Comparison of ENCODE assay signal across 31 cellular contexts in genomic region chr9:134850611-134851010, GRCh38. TPM values are rescaled to one million over a fixed set of nuclear protein-coding genes. Genes with fewer than 3 reads are reported as not detected.
"Had no signal": no experiment of that assay in that cellular context is flagged by ENCODE, and none has a peak within 500 bp of the region (broad histone marks: within the 10 kb centered on the region; RNA-seq: fewer than 3 reads in every experiment).

No MANE protein-coding gene starts in this region.

- H3K9me3 ChIP-seq: body of pancreas, gastrocnemius medialis had no signal

- H3K36me3 Mint-ChIP-seq: activated CD4-positive, alpha-beta memory T cell treated with anti-CD3 and anti-CD28 coated beads for 36 hours; activated CD8-positive, alpha-beta memory T cell treated with anti-CD3 and anti-CD28 coated beads, Interleukin-2, amount 10 ng/mL, durations not matched to agents 7 days and 5 days; activated naive CD4-positive, alpha-beta T cell treated with anti-CD3 and anti-CD28 coated beads, Interleukin-2, amount 50 U/mL, for 24 hours had no signal

- H3K4me3 ChIP-seq: body of pancreas, esophagus muscularis mucosa, gastrocnemius medialis had no signal

- H3K27me3 Mint-ChIP-seq: activated CD4-positive, alpha-beta T cell treated with anti-CD3 and anti-CD28 coated beads, Interleukin-2, amount 10 ng/mL, durations not matched to agents 24 days and 14 days; activated CD8-positive, alpha-beta memory T cell treated with anti-CD3 and anti-CD28 coated beads, Interleukin-2, amount 10 ng/mL, durations not matched to agents 7 days and 5 days had no signal

- FAIRE-seq: colon had no signal

- H3K4me3 Mint-ChIP-seq: activated CD4-positive, alpha-beta memory T cell treated with anti-CD3 and anti-CD28 coated beads for 36 hours; activated CD4-positive, alpha-beta T cell treated with anti-CD3 and anti-CD28 coated beads for 36 hours; activated CD4-positive, alpha-beta T cell treated with anti-CD3 and anti-CD28 coated beads, Interleukin-2, amount 10 ng/mL, durations not matched to agents 24 days and 14 days; activated CD8-positive, alpha-beta memory T cell treated with anti-CD3 and anti-CD28 coated beads, Interleukin-2, amount 10 ng/mL, durations not matched to agents 7 days and 5 days; activated CD8-positive, alpha-beta T cell treated with anti-CD3 and anti-CD28 coated beads, Interleukin-2, amount 10 ng/mL, durations not matched to agents 7 days and 5 days; activated naive CD4-positive, alpha-beta T cell treated with anti-CD3 and anti-CD28 coated beads for 36 hours; activated naive CD4-positive, alpha-beta T cell treated with anti-CD3 and anti-CD28 coated beads, Interleukin-2, amount 50 U/mL, for 24 hours; activated T-helper 1 cell treated with anti-CD3 and anti-CD28 coated beads, Interleukin-12 subunit alpha, Interleukin-12 subunit beta, Interleukin-2, Interleukin-4 antibody, amounts not matched to agents 30 ng/mL and 10 ng/mL and 1 ng/mL, durations not matched to agents 14 hours and 24 hours and 36 hours; effector memory CD8-positive, alpha-beta T cell had no signal

- ATAC-seq: activated CD4-positive, alpha-beta T cell treated with anti-CD3 and anti-CD28 coated beads for 36 hours; activated CD8-positive, alpha-beta memory T cell treated with anti-CD3 and anti-CD28 coated beads, Interleukin-2, amount 10 ng/mL, durations not matched to agents 7 days and 5 days; activated CD8-positive, alpha-beta T cell treated with anti-CD3 and anti-CD28 coated beads, Interleukin-2, amount 10 ng/mL, durations not matched to agents 7 days and 5 days; body of pancreas; effector memory CD8-positive, alpha-beta T cell; foreskin keratinocyte; gastrocnemius medialis had no signal

- DNase-seq: activated CD4-positive, alpha-beta memory T cell treated with anti-CD3 and anti-CD28 coated beads for 36 hours; activated CD4-positive, alpha-beta T cell treated with anti-CD3 and anti-CD28 coated beads for 36 hours; activated CD4-positive, alpha-beta T cell treated with anti-CD3 and anti-CD28 coated beads, Interleukin-2, amount 10 ng/mL, durations not matched to agents 24 days and 14 days; activated CD4-positive, CD25-positive, alpha-beta regulatory T cell; activated CD4-positive, CD25-positive, alpha-beta regulatory T cell treated with anti-CD3 and anti-CD28 coated beads, Interleukin-2, amount 50 U/mL, for 72 hours; activated CD8-positive, alpha-beta memory T cell treated with anti-CD3 and anti-CD28 coated beads, Interleukin-2, amount 10 ng/mL, durations not matched to agents 7 days and 5 days; activated CD8-positive, alpha-beta T cell treated with anti-CD3 and anti-CD28 coated beads, Interleukin-2, amount 10 ng/mL, durations not matched to agents 7 days and 5 days; activated naive CD4-positive, alpha-beta T cell treated with anti-CD3 and anti-CD28 coated beads for 36 hours; activated T-cell treated with anti-CD3 and anti-CD28 coated beads, Interleukin-2, amount 50 U/mL, for 1 hour; activated T-cell treated with anti-CD3 and anti-CD28 coated beads, Interleukin-2, amount 50 U/mL, for 48 hours; amniotic stem cell; anterior cingulate cortex; caudate nucleus; cortex of kidney; dermis blood vessel endothelial cell; effector CD4-positive, alpha-beta T cell; effector memory CD8-positive, alpha-beta T cell; erythroblast; foreskin keratinocyte; gastrocnemius medialis; glutamatergic neuron; T-helper 2 cell had no signal

- H3K27ac Mint-ChIP-seq: activated CD4-positive, alpha-beta memory T cell treated with anti-CD3 and anti-CD28 coated beads for 36 hours; activated CD4-positive, alpha-beta T cell treated with anti-CD3 and anti-CD28 coated beads for 36 hours; activated CD4-positive, alpha-beta T cell treated with anti-CD3 and anti-CD28 coated beads, Interleukin-2, amount 10 ng/mL, durations not matched to agents 24 days and 14 days; activated CD8-positive, alpha-beta memory T cell treated with anti-CD3 and anti-CD28 coated beads, Interleukin-2, amount 10 ng/mL, durations not matched to agents 7 days and 5 days; activated CD8-positive, alpha-beta T cell treated with anti-CD3 and anti-CD28 coated beads, Interleukin-2, amount 10 ng/mL, durations not matched to agents 7 days and 5 days; activated naive CD4-positive, alpha-beta T cell treated with anti-CD3 and anti-CD28 coated beads for 36 hours; activated naive CD4-positive, alpha-beta T cell treated with anti-CD3 and anti-CD28 coated beads, Interleukin-2, amount 50 U/mL, for 24 hours; activated T-helper 1 cell treated with anti-CD3 and anti-CD28 coated beads, Interleukin-12 subunit alpha, Interleukin-12 subunit beta, Interleukin-2, Interleukin-4 antibody, amounts not matched to agents 30 ng/mL and 10 ng/mL and 1 ng/mL, durations not matched to agents 14 hours and 24 hours and 36 hours; activated T-helper 2 cell treated with anti-CD3 and anti-CD28 coated beads, Interferon-gamma antibody, Interleukin-2, Interleukin-4, amounts not matched to agents 10 μg/mL and 5 μg/mL and 100 μg/mL, durations not matched to agents 14 hours and 24 hours and 36 hours; effector memory CD8-positive, alpha-beta T cell had no signal

- H3K36me3 ChIP-seq: esophagus muscularis mucosa, gastrocnemius medialis had no signal

- H3K27ac ChIP-seq: body of pancreas, esophagus muscularis mucosa, foreskin keratinocyte, gastrocnemius medialis had no signal

- H3K9me3 Mint-ChIP-seq: activated CD4-positive, alpha-beta memory T cell treated with anti-CD3 and anti-CD28 coated beads for 36 hours; activated CD4-positive, alpha-beta T cell treated with anti-CD3 and anti-CD28 coated beads, Interleukin-2, amount 10 ng/mL, durations not matched to agents 24 days and 14 days; activated naive CD4-positive, alpha-beta T cell treated with anti-CD3 and anti-CD28 coated beads for 36 hours; activated naive CD4-positive, alpha-beta T cell treated with anti-CD3 and anti-CD28 coated beads, Interleukin-2, amount 50 U/mL, for 24 hours; activated T-helper 1 cell treated with anti-CD3 and anti-CD28 coated beads, Interleukin-12 subunit alpha, Interleukin-12 subunit beta, Interleukin-2, Interleukin-4 antibody, amounts not matched to agents 30 ng/mL and 10 ng/mL and 1 ng/mL, durations not matched to agents 14 hours and 24 hours and 36 hours; activated T-helper 2 cell treated with anti-CD3 and anti-CD28 coated beads, Interferon-gamma antibody, Interleukin-2, Interleukin-4, amounts not matched to agents 10 μg/mL and 5 μg/mL and 100 μg/mL, durations not matched to agents 14 hours and 24 hours and 36 hours; effector memory CD8-positive, alpha-beta T cell had no signal

- H3K4me1 Mint-ChIP-seq: activated CD4-positive, alpha-beta T cell treated with anti-CD3 and anti-CD28 coated beads for 36 hours; activated CD4-positive, alpha-beta T cell treated with anti-CD3 and anti-CD28 coated beads, Interleukin-2, amount 10 ng/mL, durations not matched to agents 24 days and 14 days; activated CD8-positive, alpha-beta memory T cell treated with anti-CD3 and anti-CD28 coated beads, Interleukin-2, amount 10 ng/mL, durations not matched to agents 7 days and 5 days; activated naive CD4-positive, alpha-beta T cell treated with anti-CD3 and anti-CD28 coated beads, Interleukin-2, amount 50 U/mL, for 24 hours had no signal

- H3K4me1 ChIP-seq: body of pancreas, foreskin keratinocyte, gastrocnemius medialis had no signal

- H3K27me3 ChIP-seq: body of pancreas, esophagus muscularis mucosa, foreskin keratinocyte, gastrocnemius medialis had no signal

RNA-seq across cellular contexts. Expression of gene FCN2, which starts 30.0 kb away (rescaled TPM):
- total RNA-seq: activated CD4-positive, alpha-beta memory T cell treated with anti-CD3 and anti-CD28 coated beads for 36 hours; activated CD4-positive, alpha-beta T cell treated with anti-CD3 and anti-CD28 coated beads for 36 hours; activated CD4-positive, alpha-beta T cell treated with anti-CD3 and anti-CD28 coated beads, Interleukin-2, amount 10 ng/mL, durations not matched to agents 24 days and 14 days; activated CD8-positive, alpha-beta memory T cell treated with anti-CD3 and anti-CD28 coated beads for 36 hours; activated CD8-positive, alpha-beta memory T cell treated with anti-CD3 and anti-CD28 coated beads, Interleukin-2, amount 10 ng/mL, durations not matched to agents 7 days and 5 days; activated CD8-positive, alpha-beta T cell treated with anti-CD3 and anti-CD28 coated beads, Interleukin-2, amount 10 ng/mL, durations not matched to agents 7 days and 5 days; activated naive CD4-positive, alpha-beta T cell treated with anti-CD3 and anti-CD28 coated beads for 36 hours; activated T-helper 1 cell treated with anti-CD3 and anti-CD28 coated beads, Interleukin-12 subunit alpha, Interleukin-12 subunit beta, Interleukin-2, Interleukin-4 antibody, amounts not matched to agents 30 ng/mL and 10 ng/mL and 1 ng/mL, durations not matched to agents 14 hours and 24 hours and 36 hours; activated T-helper 2 cell treated with anti-CD3 and anti-CD28 coated beads, Interferon-gamma antibody, Interleukin-2, Interleukin-4, amounts not matched to agents 10 μg/mL and 5 μg/mL and 100 μg/mL, durations not matched to agents 14 hours and 24 hours and 36 hours; body of pancreas; chondrocyte; dermis blood vessel endothelial cell; esophagus muscularis mucosa; foreskin keratinocyte; gastrocnemius medialis; T-helper 1 cell treated with Interleukin-12 subunit alpha and Interleukin-12 subunit beta and Interleukin-4 antibody, amounts not matched to agents 30 ng/mL and 1 ng/mL, for 36 hours had no signal
- polyA plus RNA-seq: foreskin keratinocyte had no signal
